In the genomic region with DNA sequence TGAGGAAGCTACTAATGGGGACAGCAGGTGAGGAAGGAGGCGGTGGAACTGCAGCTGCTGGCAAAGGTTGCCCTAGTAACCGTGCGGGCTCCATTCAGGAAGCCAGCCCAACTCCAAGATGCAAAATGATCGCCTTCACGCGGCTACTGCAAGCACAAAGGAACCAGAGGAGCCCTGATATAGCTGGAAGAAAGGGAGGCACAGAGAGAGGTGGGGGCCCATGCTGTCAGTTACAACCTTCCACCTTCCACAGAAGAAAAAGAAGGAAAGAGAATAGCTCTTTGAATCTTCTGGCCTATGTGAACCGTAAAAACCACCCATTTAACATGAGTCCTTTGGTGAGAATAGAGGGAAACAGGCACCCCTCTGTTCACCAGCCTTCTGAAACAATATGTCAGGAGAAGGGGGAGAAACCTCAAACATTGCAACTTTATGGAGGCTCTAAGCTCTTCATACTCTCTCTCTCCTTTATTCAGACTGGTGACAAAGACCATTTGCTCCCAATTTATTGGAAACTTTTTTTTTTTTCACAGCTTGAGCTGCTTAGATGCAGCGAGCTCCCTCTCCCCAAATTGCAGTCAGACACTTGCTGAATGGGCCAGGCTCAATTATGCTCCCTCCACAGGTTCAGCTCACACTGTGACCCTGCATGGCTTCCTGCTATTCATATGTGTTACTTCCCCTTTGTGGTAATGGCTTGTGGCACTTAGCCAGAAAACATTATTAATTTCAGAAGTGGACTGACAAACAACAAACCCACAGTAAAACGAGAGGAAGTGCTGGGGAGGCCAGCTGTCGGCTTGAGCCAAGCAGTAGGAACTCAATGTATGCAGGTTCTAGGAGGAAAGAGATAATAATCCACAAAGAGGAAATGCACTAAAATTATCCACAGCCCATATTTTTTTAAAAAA, we compare ENCODE assay signal across 8 cellular contexts. TPM values are rescaled to one million over a fixed set of nuclear protein-coding genes. Genes with fewer than 3 reads are reported as not detected.
DNase-seq lines count a peak whose midpoint lies in the region; ATAC-seq and TF ChIP-seq lines count a peak whose summit lies in the region.

No MANE protein-coding gene starts in this region.

- peak in 4 of 7 experiments; percentile 15 to 51 (median 31) for DNase-seq in CD8-positive, alpha-beta T cell
- peak; percentile 70 for DNase-seq in NCI-H2107 (lab: John Stamatoyannopoulos, UW)
- peak; percentile 73 for DNase-seq in WTC11 (ENCODE audit: low spot score)
- peak; percentile 52 for DNase-seq in fibroblast of the aortic adventitia (ENCODE audit: low read depth)
- peak; percentile 83 for DNase-seq in neural progenitor cell (ENCODE audit: low spot score)
- DNase-seq in ovary = no peak

- peaks cover 3% of the 10 kb centered on the region for H3K27me3 Mint-ChIP-seq in CD8-positive, alpha-beta T cell (ENCODE audit: low read depth)
- H3K27me3 Mint-ChIP-seq in WTC11 (ENCODE audit: low read depth) (peaks cover 6% of the 10 kb centered on the region), neural progenitor cell (ENCODE audit: insufficient read depth, low read depth) (peaks cover 5% of the 10 kb centered on the region)

- peak overlapping the region; percentile 65 for H3K4me3 Mint-ChIP-seq in CD8-positive, alpha-beta T cell
- peak overlapping the region; percentile 97 for H3K4me3 Mint-ChIP-seq in WTC11
- H3K4me3 Mint-ChIP-seq in neural progenitor cell = peak overlapping the region; percentile 74

- peaks cover 21% of the 10 kb centered on the region for H3K4me1 ChIP-seq in CD8-positive, alpha-beta T cell (ENCODE audit: insufficient read depth, low read length)
- H3K4me1 ChIP-seq in neural progenitor cell = peaks cover 73% of the 10 kb centered on the region
- peaks cover 3% of the 10 kb centered on the region for H3K4me1 ChIP-seq in ovary (ENCODE audit: insufficient read depth)

- peak; percentile 72 for ATAC-seq in CD8-positive, alpha-beta T cell
- ATAC-seq in GM19035 (IDR thresholded peaks at IDR 0.05; ENCODE audit: unreplicated experiment) (peak; percentile 99), HG03097 (IDR thresholded peaks at IDR 0.05; ENCODE audit: low FRiP score, unreplicated experiment) (peak; percentile 98), WTC11 (peak; percentile 75)

- H3F3A ChIP-seq in neural progenitor cell (ENCODE audit: low read depth) = peaks cover 55% of the 10 kb centered on the region

- H3K4me3 ChIP-seq in CD8-positive, alpha-beta T cell (ENCODE audit: low read depth, low read length) = no peak overlapping the region
- no peak overlapping the region for H3K4me3 ChIP-seq in fibroblast of the aortic adventitia (ENCODE audit: low read depth, low read length)
- peak overlapping the region; percentile 37 for H3K4me3 ChIP-seq in neural progenitor cell
- H3K4me3 ChIP-seq in ovary = no peak overlapping the region

- H3K36me3 ChIP-seq in CD8-positive, alpha-beta T cell (ENCODE audit: insufficient read depth, low read length) = no peaks in the 10 kb centered on the region
- no peaks in the 10 kb centered on the region for H3K36me3 ChIP-seq in neural progenitor cell
- H3K36me3 ChIP-seq in ovary = no peaks in the 10 kb centered on the region

- no peak for TF ChIP-seq POLR2A in ovary (IDR thresholded peaks at IDR 0.05)

- H3K27me3 ChIP-seq in CD8-positive, alpha-beta T cell (ENCODE audit: insufficient read depth, low read length) = no peaks in the 10 kb centered on the region
- H3K27me3 ChIP-seq in neural progenitor cell (peaks cover 45% of the 10 kb centered on the region), ovary (no peaks in the 10 kb centered on the region)

- no peak overlapping the region for H3K9ac ChIP-seq in neural progenitor cell

- H3K79me2 ChIP-seq in neural progenitor cell (ENCODE audit: low read depth) = peaks cover 24% of the 10 kb centered on the region

- no peaks in the 10 kb centered on the region for H3K36me3 Mint-ChIP-seq in CD8-positive, alpha-beta T cell
- H3K36me3 Mint-ChIP-seq in WTC11 = peaks cover 38% of the 10 kb centered on the region
- peaks cover 33% of the 10 kb centered on the region for H3K36me3 Mint-ChIP-seq in neural progenitor cell

- H4K20me1 ChIP-seq in neural progenitor cell (ENCODE audit: low read depth) = peaks cover 43% of the 10 kb centered on the region

- no peak for TF ChIP-seq CTCF in CD8-positive, alpha-beta T cell (IDR thresholded peaks at IDR 0.05)
- TF ChIP-seq CTCF in WTC11 (IDR thresholded peaks at IDR 0.05) (no peak), fibroblast of the aortic adventitia (IDR thresholded peaks at IDR 0.05; ENCODE audit: insufficient read depth, low read length) (no peak), neural progenitor cell (IDR thresholded peaks at IDR 0.05) (no peak), ovary (IDR thresholded peaks at IDR 0.05) (no peak)

- H2AFZ ChIP-seq in neural progenitor cell (replicated peaks) = no peak overlapping the region

- no peaks in the 10 kb centered on the region for H3K9me3 Mint-ChIP-seq in CD8-positive, alpha-beta T cell
- H3K9me3 Mint-ChIP-seq in WTC11 (no peaks in the 10 kb centered on the region), neural progenitor cell (peaks cover 9% of the 10 kb centered on the region)

- H3K4me2 ChIP-seq in neural progenitor cell = peak overlapping the region; percentile 76

- 69 to 72% (median 71%) methylated on average over 10 of the region's 10 CpGs for WGBS in ovary, 3 donors

- H3K27ac ChIP-seq in CD8-positive, alpha-beta T cell (ENCODE audit: low read depth, low read length) = no peak overlapping the region
- H3K27ac ChIP-seq in neural progenitor cell (peak overlapping the region; percentile 85), ovary (no peak overlapping the region)

- H3K4me1 Mint-ChIP-seq in CD8-positive, alpha-beta T cell (ENCODE audit: low read depth) = peaks cover 39% of the 10 kb centered on the region
- H3K4me1 Mint-ChIP-seq in WTC11 (peaks cover 68% of the 10 kb centered on the region), neural progenitor cell (peaks cover 70% of the 10 kb centered on the region)

- POLR2A ChIA-PET in CD8-positive, alpha-beta T cell (lab: Charles Lee) = interaction anchor here (0.7 to 1.0 kb wide), 2 partner anchors 12 to 313 kb away, joined by 3 read pairs; no protein-coding TSS in a partner anchor
- POLR2A ChIA-PET in WTC11 (lab: Charles Lee) = interaction anchor here (0.6 to 3.5 kb wide), 12 partner anchors 8 to 267 kb away, joined by 3 to 19 read pairs (median 4); a partner anchor contains a TSS

- no peak for TF ChIP-seq EP300 in ovary (IDR thresholded peaks at IDR 0.05)

- CTCF ChIA-PET in CD8-positive, alpha-beta T cell (lab: Charles Lee) = interaction anchor here (1.2 to 2.1 kb wide), 3 partner anchors 15 to 328 kb away, joined by 3 to 8 read pairs (median 5); no protein-coding TSS in a partner anchor
- CTCF ChIA-PET in WTC11 (lab: Charles Lee) = interaction anchor here (0.7 to 2.3 kb wide), 13 partner anchors 8 to 394 kb away, joined by 3 to 13 read pairs (median 4); a partner anchor contains a TSS

- H3K27ac Mint-ChIP-seq in CD8-positive, alpha-beta T cell = no peak overlapping the region
- H3K27ac Mint-ChIP-seq in WTC11 (peak overlapping the region; percentile 81), neural progenitor cell (peak overlapping the region; percentile 95)

- intact Hi-C loops in CD8-positive, alpha-beta T cell (cut with DNase I, micrococcal nuclease) = loop anchor here in 1 of 2 experiments (5.0 kb wide), 1 partner anchor 299 kb away; no protein-coding TSS in a partner anchor
- intact Hi-C loops in ovary (cut with DNase I) = loop anchor here in 1 of 4 donors (10.0 kb wide), 1 partner anchor 119 kb away; no protein-coding TSS in a partner anchor

- H3K9me3 ChIP-seq in CD8-positive, alpha-beta T cell (ENCODE audit: low read length) = no peaks in the 10 kb centered on the region
- H3K9me3 ChIP-seq in neural progenitor cell (ENCODE audit: low read depth) (no peaks in the 10 kb centered on the region), ovary (no peaks in the 10 kb centered on the region)

TF ChIP-seq in WTC11, 78 proteins besides CTCF, POLR2A, EP300 and RAD21 (continues in another document):
- no peak for TF ChIP-seq ZNF423 (CRISPR knock-in tag; IDR thresholded peaks at IDR 0.05)
- no peak for TF ChIP-seq ZNF671 (CRISPR knock-in tag; IDR thresholded peaks at IDR 0.05)
- TF ChIP-seq PRRX2 (CRISPR knock-in tag; IDR thresholded peaks at IDR 0.05) = peak; percentile 76
- TF ChIP-seq ZNF121 (CRISPR knock-in tag; IDR thresholded peaks at IDR 0.05) = peak; percentile 6; the same call in 1 of the 2 replicates
- 0 out of 2 replicates have a peak, but pooled peaks have one; percentile 23 for TF ChIP-seq HMGA2 (CRISPR knock-in tag; IDR thresholded peaks at IDR 0.05)
- TF ChIP-seq, protein P1, sequence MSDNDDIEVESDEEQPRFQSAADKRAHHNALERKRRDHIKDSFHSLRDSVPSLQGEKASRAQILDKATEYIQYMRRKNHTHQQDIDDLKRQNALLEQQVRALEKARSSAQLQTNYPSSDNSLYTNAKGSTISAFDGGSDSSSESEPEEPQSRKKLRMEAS (CRISPR knock-in tag; IDR thresholded peaks at IDR 0.05) = no peak
- peak; percentile 17; the same call in 1 of the 2 replicates for TF ChIP-seq NFATC4 (CRISPR knock-in tag; IDR thresholded peaks at IDR 0.05)
- TF ChIP-seq, protein P2, sequence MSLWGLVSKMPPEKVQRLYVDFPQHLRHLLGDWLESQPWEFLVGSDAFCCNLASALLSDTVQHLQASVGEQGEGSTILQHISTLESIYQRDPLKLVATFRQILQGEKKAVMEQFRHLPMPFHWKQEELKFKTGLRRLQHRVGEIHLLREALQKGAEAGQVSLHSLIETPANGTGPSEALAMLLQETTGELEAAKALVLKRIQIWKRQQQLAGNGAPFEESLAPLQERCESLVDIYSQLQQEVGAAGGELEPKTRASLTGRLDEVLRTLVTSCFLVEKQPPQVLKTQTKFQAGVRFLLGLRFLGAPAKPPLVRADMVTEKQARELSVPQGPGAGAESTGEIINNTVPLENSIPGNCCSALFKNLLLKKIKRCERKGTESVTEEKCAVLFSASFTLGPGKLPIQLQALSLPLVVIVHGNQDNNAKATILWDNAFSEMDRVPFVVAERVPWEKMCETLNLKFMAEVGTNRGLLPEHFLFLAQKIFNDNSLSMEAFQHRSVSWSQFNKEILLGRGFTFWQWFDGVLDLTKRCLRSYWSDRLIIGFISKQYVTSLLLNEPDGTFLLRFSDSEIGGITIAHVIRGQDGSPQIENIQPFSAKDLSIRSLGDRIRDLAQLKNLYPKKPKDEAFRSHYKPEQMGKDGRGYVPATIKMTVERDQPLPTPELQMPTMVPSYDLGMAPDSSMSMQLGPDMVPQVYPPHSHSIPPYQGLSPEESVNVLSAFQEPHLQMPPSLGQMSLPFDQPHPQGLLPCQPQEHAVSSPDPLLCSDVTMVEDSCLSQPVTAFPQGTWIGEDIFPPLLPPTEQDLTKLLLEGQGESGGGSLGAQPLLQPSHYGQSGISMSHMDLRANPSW (CRISPR knock-in tag; conservative IDR thresholded peaks at IDR 0.05; ENCODE audit: low read depth) = no peak

RNA-seq across cellular contexts. Expression of a gene that starts 6.2 kb away (rescaled TPM):
- 1 to 10 TPM; 3.0 to 3.9 TPM for total RNA-seq in CD8-positive, alpha-beta T cell
- 136 to 245 TPM (median 141 TPM) in 3 replicates for total RNA-seq in WTC11 (2021)
- total RNA-seq in fibroblast of the aortic adventitia (ENCODE audit: low replicate concordance) = 17.1 and 33.9 TPM in 2 replicates
- 12.5 and 23.6 TPM in 2 replicates for total RNA-seq in neural progenitor cell (ENCODE audit: low replicate concordance)
- 10 to 100 TPM; 10.8 to 34.4 (median 20.1) TPM for total RNA-seq in ovary
- 10 to 100 TPM; 20.6 to 35.5 TPM for polyA plus RNA-seq in ovary

Comparison
In these comparisons a context has a peak if more than half of its experiments do, and no peak if none do; other contexts are left out.
1. DNase-seq: peak in CD8-positive, alpha-beta T cell (4 of 7), NCI-H2107 (single experiment), WTC11 (single experiment), fibroblast of the aortic adventitia (single experiment) and neural progenitor cell (single experiment); none in ovary (0 of 5).
2. Peak in every context shown above with its lines, with median percentiles within 50 percentile points of each other: ATAC-seq and H3K4me3 Mint-ChIP-seq.